ENCODE assay signal across 11 cellular contexts in genomic region chr1:173307845-173308244, GRCh38.
"Had no signal": no experiment of that assay in that cellular context is flagged by ENCODE, and none has a peak within 500 bp of the region (broad histone marks: within the 10 kb centered on the region; RNA-seq: fewer than 3 reads in every experiment).

No MANE protein-coding gene starts in this region.

- H3K9me3 ChIP-seq: HAP-1 had no signal

- H3K27ac ChIP-seq: GM23248 had no signal

- H2AFZ ChIP-seq: GM23248, GM23338 had no signal

- DNase-seq: GM23248, GOT3, H7, H9, HCEC 1CT, HFFc6 had no signal

- H3K9ac ChIP-seq: GM23248 had no signal

- H3K36me3 ChIP-seq: HAP-1 had no signal

- ATAC-seq: GM23338, HCT116 had no signal

- H3K4me2 ChIP-seq: GM23338 had no signal

- H3K4me3 ChIP-seq: GM23248, GM23338, HAP-1 had no signal

- H3K4me1 ChIP-seq: HAP-1 had no signal

- FAIRE-seq: H1, H54 had no signal
